ENCODE assay signal across 1 cellular context in genomic region chr9:95510610-95511231, GRCh38.
A peak's percentile ranks its signal among the peaks of the same experiment; 100 is the strongest.
TF ChIP-seq lines count a peak whose summit lies in the region.

No MANE protein-coding gene starts in this region.

TF ChIP-seq in HepG2, 621 proteins besides CTCF, POLR2A, EP300 and RAD21 (continued from another document and continues in another):
- TF ChIP-seq ZNF280B (CRISPR knock-in tag; IDR thresholded peaks at IDR 0.05; ENCODE audit: borderline replicate concordance): no peak
- TF ChIP-seq ZNF282 (IDR thresholded peaks at IDR 0.05; ENCODE audit: partially characterized antibody): no peak
- no peak for TF ChIP-seq RFX3 (CRISPR knock-in tag; IDR thresholded peaks at IDR 0.05)
- peak; percentile 73 for TF ChIP-seq NFYB (CRISPR knock-in tag; IDR thresholded peaks at IDR 0.05)
- peak; percentile 29 for TF ChIP-seq SAP130 (CRISPR knock-in tag; IDR thresholded peaks at IDR 0.05; ENCODE audit: low read depth)
- TF ChIP-seq HOMEZ (CRISPR knock-in tag; IDR thresholded peaks at IDR 0.05; ENCODE audit: low read depth): no peak
- TF ChIP-seq TEAD2 (CRISPR knock-in tag; IDR thresholded peaks at IDR 0.05): no peak
- peak; percentile 77 for TF ChIP-seq ZNF777 (CRISPR knock-in tag; IDR thresholded peaks at IDR 0.05)
- TF ChIP-seq STAT6 (CRISPR knock-in tag; IDR thresholded peaks at IDR 0.05; ENCODE audit: borderline replicate concordance): 0 out of 2 replicates have a peak, but pooled peaks have one; percentile 29
- TF ChIP-seq ZMAT5 (CRISPR knock-in tag; IDR thresholded peaks at IDR 0.05; ENCODE audit: borderline replicate concordance, low read depth): no peak
- TF ChIP-seq MLLT10 (CRISPR knock-in tag; IDR thresholded peaks at IDR 0.05): no peak
- no peak for TF ChIP-seq FLYWCH1 (CRISPR knock-in tag; IDR thresholded peaks at IDR 0.05)
- TF ChIP-seq ZNF441 (CRISPR knock-in tag; IDR thresholded peaks at IDR 0.05; ENCODE audit: borderline replicate concordance): peak; percentile 50; the same call in 1 of the 2 replicates
- TF ChIP-seq PREB (CRISPR knock-in tag; IDR thresholded peaks at IDR 0.05): no peak
- TF ChIP-seq ZNF574 (CRISPR knock-in tag; IDR thresholded peaks at IDR 0.05): 0 out of 2 replicates have a peak, but pooled peaks have one; percentile 48
- peak; percentile 49; the same call in 1 of the 2 replicates for TF ChIP-seq HOXA3 (CRISPR knock-in tag; IDR thresholded peaks at IDR 0.05)
- peak; percentile 42; the same call in 1 of the 2 replicates for TF ChIP-seq ZFY (CRISPR knock-in tag; IDR thresholded peaks at IDR 0.05)
- peak; percentile 37; the same call in 1 of the 2 replicates for TF ChIP-seq MIER3 (CRISPR knock-in tag; IDR thresholded peaks at IDR 0.05; ENCODE audit: borderline replicate concordance)
- TF ChIP-seq IKZF4 (CRISPR knock-in tag; IDR thresholded peaks at IDR 0.05; ENCODE audit: borderline replicate concordance, low read depth, not compliant biosample characterization): no peak
- peak; percentile 69 for TF ChIP-seq NFYC (CRISPR knock-in tag; IDR thresholded peaks at IDR 0.05)
- peak; percentile 75; the same call in 1 of the 2 replicates for TF ChIP-seq UBTF (CRISPR knock-in tag; IDR thresholded peaks at IDR 0.05)
- peak; percentile 92 for TF ChIP-seq ZBTB14 (CRISPR knock-in tag; IDR thresholded peaks at IDR 0.05)
- no peak for TF ChIP-seq TRIM22 (IDR thresholded peaks at IDR 0.05)
- 0 out of 2 replicates have a peak, but pooled peaks have one; percentile 27 for TF ChIP-seq YEATS4 (CRISPR knock-in tag; IDR thresholded peaks at IDR 0.05; ENCODE audit: borderline replicate concordance)
- no peak for TF ChIP-seq NCOA5 (CRISPR knock-in tag; IDR thresholded peaks at IDR 0.05)
- TF ChIP-seq ZMYM4 (CRISPR knock-in tag; IDR thresholded peaks at IDR 0.05): peak; percentile 69
- TF ChIP-seq ZNF761 (CRISPR knock-in tag; conservative IDR thresholded peaks at IDR 0.05): no peak
- TF ChIP-seq POLR2AphosphoS5 (IDR thresholded peaks at IDR 0.05; ENCODE audit: low read depth, low read length): peak; percentile 55; the same call in 1 of the 2 replicates
- TF ChIP-seq ONECUT2 (CRISPR knock-in tag; IDR thresholded peaks at IDR 0.05): no peak
- TF ChIP-seq PHF20 (CRISPR knock-in tag; IDR thresholded peaks at IDR 0.05): peak; percentile 30; the same call in 1 of the 2 replicates
- no peak; the same call in 1 of the 2 replicates for TF ChIP-seq ZNF770 (CRISPR knock-in tag; IDR thresholded peaks at IDR 0.05)
- TF ChIP-seq MXD3 (CRISPR knock-in tag; IDR thresholded peaks at IDR 0.05): 0 out of 2 replicates have a peak, but pooled peaks have one; percentile 7
- no peak for TF ChIP-seq CC2D1A (CRISPR knock-in tag; IDR thresholded peaks at IDR 0.05)
- TF ChIP-seq SMAD1 (CRISPR knock-in tag; IDR thresholded peaks at IDR 0.05; ENCODE audit: borderline replicate concordance, low read depth): no peak
- TF ChIP-seq ARNTL (CRISPR knock-in tag; IDR thresholded peaks at IDR 0.05): 0 out of 2 replicates have a peak, but pooled peaks have one; percentile 3
